In the genomic region with DNA sequence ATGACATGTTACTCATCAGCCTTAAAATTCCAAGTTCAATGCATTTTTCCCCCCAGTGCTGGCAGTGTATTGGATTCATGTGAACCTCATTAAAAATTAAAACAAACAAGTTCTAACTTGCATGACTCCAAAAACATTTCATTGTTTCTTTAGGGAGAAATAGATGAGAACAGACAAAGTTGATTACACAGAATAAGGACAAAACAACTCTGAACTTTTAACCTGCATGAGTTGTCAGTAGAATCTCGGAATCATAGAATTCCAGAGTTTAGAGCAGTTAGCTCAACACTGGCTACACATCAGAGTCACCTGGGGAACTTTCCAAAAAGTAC, we compare ENCODE assay signal across 15 cellular contexts.
A peak's percentile ranks its signal among the peaks of the same experiment; 100 is the strongest.
DNase-seq lines count a peak whose midpoint lies in the region; FAIRE-seq and TF ChIP-seq lines count a peak whose summit lies in the region.
"Had no signal": no experiment of that assay in that cellular context is flagged by ENCODE, and none has a peak within 500 bp of the region (broad histone marks: within the 10 kb centered on the region; RNA-seq: fewer than 3 reads in every experiment).

No MANE protein-coding gene starts in this region.

- H3K4me3 ChIP-seq in AG09309 (ENCODE audit: control insufficient read depth, low read depth, low read length) = no peak overlapping the region
- H3K4me3 ChIP-seq: gastrocnemius medialis, upper lobe of right lung had no signal

- H3K9me3 Mint-ChIP-seq in activated T-helper 2 cell treated with anti-CD3 and anti-CD28 coated beads, Interferon-gamma antibody, Interleukin-2, Interleukin-4, amounts not matched to agents 10 μg/mL and 5 μg/mL and 100 μg/mL, durations not matched to agents 14 hours and 24 hours and 36 hours = no peaks in the 10 kb centered on the region
- H3K9me3 Mint-ChIP-seq in activated naive CD4-positive, alpha-beta T cell treated with anti-CD3 and anti-CD28 coated beads for 36 hours = no peaks in the 10 kb centered on the region

- peaks cover 6% of the 10 kb centered on the region for H3K27me3 Mint-ChIP-seq in activated T-helper 2 cell treated with anti-CD3 and anti-CD28 coated beads, Interferon-gamma antibody, Interleukin-2, Interleukin-4, amounts not matched to agents 10 μg/mL and 5 μg/mL and 100 μg/mL, durations not matched to agents 14 hours and 24 hours and 36 hours (ENCODE audit: low read depth)
- H3K27me3 Mint-ChIP-seq in activated naive CD4-positive, alpha-beta T cell treated with anti-CD3 and anti-CD28 coated beads for 36 hours (ENCODE audit: low read depth) = peaks cover 2% of the 10 kb centered on the region

- H3K27ac Mint-ChIP-seq in activated T-helper 2 cell treated with anti-CD3 and anti-CD28 coated beads, Interferon-gamma antibody, Interleukin-2, Interleukin-4, amounts not matched to agents 10 μg/mL and 5 μg/mL and 100 μg/mL, durations not matched to agents 14 hours and 24 hours and 36 hours = no peak overlapping the region
- no peak overlapping the region for H3K27ac Mint-ChIP-seq in activated naive CD4-positive, alpha-beta T cell treated with anti-CD3 and anti-CD28 coated beads for 36 hours

- CTCF ChIA-PET in activated naive CD4-positive, alpha-beta T cell treated with anti-CD3 and anti-CD28 coated beads for 36 hours (lab: Charles Lee) = no interaction called here

- FAIRE-seq in endometrium (lab: Jason Lieb, UNC) = peak; percentile 96
- FAIRE-seq: colon, kidney had no signal

- TF ChIP-seq CTCF in AG09309 (IDR thresholded peaks at IDR 0.05; ENCODE audit: control insufficient read depth, insufficient read depth, low read depth, low read length, missing control alignments) (no peak), GM10266 (IDR thresholded peaks at IDR 0.05; ENCODE audit: control insufficient read depth, insufficient read depth, low read depth, missing control alignments) (no peak)

- no peak overlapping the region for H3K4me3 Mint-ChIP-seq in activated T-helper 2 cell treated with anti-CD3 and anti-CD28 coated beads, Interferon-gamma antibody, Interleukin-2, Interleukin-4, amounts not matched to agents 10 μg/mL and 5 μg/mL and 100 μg/mL, durations not matched to agents 14 hours and 24 hours and 36 hours (ENCODE audit: low read depth)
- H3K4me3 Mint-ChIP-seq in activated naive CD4-positive, alpha-beta T cell treated with anti-CD3 and anti-CD28 coated beads for 36 hours = no peak overlapping the region

- no peaks in the 10 kb centered on the region for H3K36me3 Mint-ChIP-seq in activated T-helper 2 cell treated with anti-CD3 and anti-CD28 coated beads, Interferon-gamma antibody, Interleukin-2, Interleukin-4, amounts not matched to agents 10 μg/mL and 5 μg/mL and 100 μg/mL, durations not matched to agents 14 hours and 24 hours and 36 hours (ENCODE audit: low read depth)
- H3K36me3 Mint-ChIP-seq in activated naive CD4-positive, alpha-beta T cell treated with anti-CD3 and anti-CD28 coated beads for 36 hours (ENCODE audit: low read depth) = no peaks in the 10 kb centered on the region

- peak; percentile 75 for DNase-seq in AG09309 (ENCODE audit: low read depth)
- DNase-seq in M059J (ENCODE audit: low read depth) = peak; percentile 40
- peak; percentile 52 for DNase-seq in non-pigmented ciliary epithelial cell (ENCODE audit: low read depth)
- DNase-seq in GM10266 (ENCODE audit: extremely low spot score) = no peak
- DNase-seq in activated T-helper 2 cell treated with anti-CD3 and anti-CD28 coated beads, Interferon-gamma antibody, Interleukin-2, Interleukin-4, amounts not matched to agents 10 μg/mL and 5 μg/mL and 100 μg/mL, durations not matched to agents 14 hours and 24 hours and 36 hours (ENCODE audit: low spot score) = no peak
- no peak for DNase-seq in activated naive CD4-positive, alpha-beta T cell treated with anti-CD3 and anti-CD28 coated beads for 36 hours
- DNase-seq in Kasumi-1 (lab: John Stamatoyannopoulos, UW) = no peak
- DNase-seq: gastrocnemius medialis; kidney; MM.1S; NCI-H226; stimulated activated CD4-positive, alpha-beta T cell treated with anti-CD3 and anti-CD28 coated beads, Interleukin-1b, Interleukin-23, amount 100 ng/mL, for 48 hours; upper lobe of right lung had no signal

- intact Hi-C loops in activated T-helper 2 cell treated with anti-CD3 and anti-CD28 coated beads, Interferon-gamma antibody, Interleukin-2, Interleukin-4, amounts not matched to agents 10 μg/mL and 5 μg/mL and 100 μg/mL, durations not matched to agents 14 hours and 24 hours and 36 hours (cut with micrococcal nuclease) = loop anchor here (5.0 kb wide), 1 partner anchor 415 kb away; no protein-coding TSS in a partner anchor
- intact Hi-C loops in activated naive CD4-positive, alpha-beta T cell treated with anti-CD3 and anti-CD28 coated beads for 36 hours (cut with micrococcal nuclease) = no loop called here

- no peaks in the 10 kb centered on the region for H3K4me1 Mint-ChIP-seq in activated T-helper 2 cell treated with anti-CD3 and anti-CD28 coated beads, Interferon-gamma antibody, Interleukin-2, Interleukin-4, amounts not matched to agents 10 μg/mL and 5 μg/mL and 100 μg/mL, durations not matched to agents 14 hours and 24 hours and 36 hours (ENCODE audit: low read depth)
- H3K4me1 Mint-ChIP-seq in activated naive CD4-positive, alpha-beta T cell treated with anti-CD3 and anti-CD28 coated beads for 36 hours (ENCODE audit: low read depth) = no peaks in the 10 kb centered on the region

Comparison
In these comparisons a context has a peak if more than half of its experiments do, and no peak if none do; other contexts are left out.
1. DNase-seq: peak in AG09309 (single experiment), M059J (single experiment) and non-pigmented ciliary epithelial cell (single experiment); none in GM10266 (single experiment), activated T-helper 2 cell treated with anti-CD3 and anti-CD28 coated beads, Interferon-gamma antibody, Interleukin-2, Interleukin-4, amounts not matched to agents 10 μg/mL and 5 μg/mL and 100 μg/mL, durations not matched to agents 14 hours and 24 hours and 36 hours (single experiment), activated naive CD4-positive, alpha-beta T cell treated with anti-CD3 and anti-CD28 coated beads for 36 hours (single experiment) and Kasumi-1 (0 of 2).